In the genomic region with DNA sequence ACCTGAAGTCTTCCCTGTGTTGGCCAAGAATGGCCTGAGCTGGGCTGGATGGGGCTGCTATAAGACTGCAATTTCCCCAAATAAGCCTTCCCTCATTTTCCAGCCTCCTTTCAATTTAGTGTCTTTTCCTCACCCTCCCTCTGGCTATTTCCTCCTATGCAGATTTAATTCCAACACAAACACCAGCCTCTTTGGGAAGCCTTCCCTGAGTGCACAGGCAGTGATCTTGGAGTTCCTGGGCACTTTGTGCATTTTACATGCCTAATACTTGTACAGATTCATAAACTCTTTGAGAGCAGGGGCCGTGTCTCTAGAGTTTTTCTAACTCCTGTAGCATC, we compare ENCODE assay signal across 18 cellular contexts.
DNase-seq lines count a peak whose midpoint lies in the region; ATAC-seq and TF ChIP-seq lines count a peak whose summit lies in the region.
"Had no signal": no experiment of that assay in that cellular context is flagged by ENCODE, and none has a peak within 500 bp of the region (broad histone marks: within the 10 kb centered on the region; RNA-seq: fewer than 3 reads in every experiment).

No MANE protein-coding gene starts in this region.

- CTCF ChIA-PET in activated CD8-positive, alpha-beta memory T cell treated with anti-CD3 and anti-CD28 coated beads, Interleukin-2, amount 10 ng/mL, durations not matched to agents 7 days and 5 days (lab: Charles Lee): no interaction called here

- H3K27me3 ChIP-seq in spleen (replicated peaks in 1 of 7): no peaks in the 10 kb centered on the region
- H3K27me3 ChIP-seq: BLaER1, tibial artery had no signal

- no peak for ATAC-seq in activated CD8-positive, alpha-beta memory T cell treated with anti-CD3 and anti-CD28 coated beads, Interleukin-2, amount 10 ng/mL, durations not matched to agents 7 days and 5 days
- no peak for ATAC-seq in GM18517 (IDR thresholded peaks at IDR 0.05; ENCODE audit: unreplicated experiment)
- ATAC-seq in HG03280 (IDR thresholded peaks at IDR 0.05; ENCODE audit: unreplicated experiment): no peak
- ATAC-seq: HepG2 had no signal

- no peaks in the 10 kb centered on the region for H3K36me3 ChIP-seq in spleen
- H3K36me3 ChIP-seq: BLaER1, tibial artery had no signal

- peaks cover 0 to 26% (median 13%) of the 10 kb centered on the region in 8 donors for H3K9me3 ChIP-seq in spleen

- 72 to 81% (median 78%) methylated on average over 1 of the region's 1 CpG for WGBS in spleen, 5 donors

- intact Hi-C loops in spleen (cut with DNase I; ENCODE audit: low total_unique reads): no loop called here

- no peak overlapping the region for H3K4me3 Mint-ChIP-seq in activated CD8-positive, alpha-beta memory T cell treated with anti-CD3 and anti-CD28 coated beads, Interleukin-2, amount 10 ng/mL, durations not matched to agents 7 days and 5 days

- peak; percentile 7 for DNase-seq in activated CD8-positive, alpha-beta memory T cell treated with anti-CD3 and anti-CD28 coated beads, Interleukin-2, amount 10 ng/mL, durations not matched to agents 7 days and 5 days
- DNase-seq in activated CD8-positive, alpha-beta memory T cell treated with anti-CD3 and anti-CD28 coated beads, Interleukin-2, amount 50 U/mL, for 48 hours: no peak
- DNase-seq in fibroblast of the aortic adventitia (ENCODE audit: low read depth): peak; percentile 2
- DNase-seq in spleen: peak; percentile 13
- DNase-seq in HCEC 1CT: no peak
- DNase-seq: 8988T; cortex of kidney; DMS79 treated with DMSO at 0.1 percent for 48 hours; NCI-H187 treated with DMSO at 0.1 percent for 48 hours; NCI-H510A; stimulated activated CD4-positive, alpha-beta T cell treated with anti-CD3 and anti-CD28 coated beads, Interleukin-4, amount 100 ng/mL, for 4 hours; tibial artery had no signal

- H3K36me3 Mint-ChIP-seq in activated CD8-positive, alpha-beta memory T cell treated with anti-CD3 and anti-CD28 coated beads, Interleukin-2, amount 10 ng/mL, durations not matched to agents 7 days and 5 days: no peaks in the 10 kb centered on the region

- TF ChIP-seq CTCF in fibroblast of the aortic adventitia (IDR thresholded peaks at IDR 0.05; ENCODE audit: insufficient read depth, low read length): no peak
- no peak for TF ChIP-seq CTCF in spleen (IDR thresholded peaks at IDR 0.05 in 8 of 11, conservative IDR thresholded peaks at IDR 0.05 in 3 of 11)

- H3K27ac ChIP-seq in angular gyrus (ENCODE audit: low read depth, low read length): peak overlapping the region; percentile 73
- H3K27ac ChIP-seq in spleen: no peak overlapping the region
- H3K27ac ChIP-seq: BLaER1, SK-N-MC had no signal

- H3K27me3 Mint-ChIP-seq in activated CD8-positive, alpha-beta memory T cell treated with anti-CD3 and anti-CD28 coated beads, Interleukin-2, amount 10 ng/mL, durations not matched to agents 7 days and 5 days: peaks cover 10% of the 10 kb centered on the region

- no peaks in the 10 kb centered on the region for H3K9me3 Mint-ChIP-seq in activated CD8-positive, alpha-beta memory T cell treated with anti-CD3 and anti-CD28 coated beads, Interleukin-2, amount 10 ng/mL, durations not matched to agents 7 days and 5 days (ENCODE audit: low read depth)

- TF ChIP-seq POLR2A in spleen (IDR thresholded peaks at IDR 0.05): no peak

- H3K4me3 ChIP-seq in fibroblast of the aortic adventitia (ENCODE audit: low read depth, low read length) (no peak overlapping the region), spleen (no peak overlapping the region)
- H3K4me3 ChIP-seq: BLaER1, SK-N-MC, tibial artery had no signal

- no peaks in the 10 kb centered on the region for H3K4me1 ChIP-seq in spleen
- H3K4me1 ChIP-seq: BLaER1 had no signal

- no peaks in the 10 kb centered on the region for H3K4me1 Mint-ChIP-seq in activated CD8-positive, alpha-beta memory T cell treated with anti-CD3 and anti-CD28 coated beads, Interleukin-2, amount 10 ng/mL, durations not matched to agents 7 days and 5 days

- no peak overlapping the region for H3K27ac Mint-ChIP-seq in activated CD8-positive, alpha-beta memory T cell treated with anti-CD3 and anti-CD28 coated beads, Interleukin-2, amount 10 ng/mL, durations not matched to agents 7 days and 5 days

Comparison
In these comparisons a context has a peak if more than half of its experiments do, and no peak if none do; other contexts are left out.
1. DNase-seq: peak in activated CD8-positive, alpha-beta memory T cell treated with anti-CD3 and anti-CD28 coated beads, Interleukin-2, amount 10 ng/mL, durations not matched to agents 7 days and 5 days (single experiment), fibroblast of the aortic adventitia (single experiment) and spleen (single experiment); none in activated CD8-positive, alpha-beta memory T cell treated with anti-CD3 and anti-CD28 coated beads, Interleukin-2, amount 50 U/mL, for 48 hours (single experiment) and HCEC 1CT (single experiment).